In genomic region chr9:82582693-82583092, GRCh38 we compare ENCODE assay signal across 2 cellular contexts.
TF ChIP-seq lines count a peak whose summit lies in the region.

No MANE protein-coding gene starts in this region.

TF ChIP-seq in H1, 55 proteins besides CTCF, POLR2A, EP300 and RAD21 (continued from another document):
- TF ChIP-seq MAX (IDR thresholded peaks at IDR 0.05) (no peak), JUND (IDR thresholded peaks at IDR 0.05; ENCODE audit: low read length) (no peak), ATF2 (IDR thresholded peaks at IDR 0.05; ENCODE audit: low read length) (no peak), NANOG (IDR thresholded peaks at IDR 0.05; ENCODE audit: insufficient read depth, low read depth, low read length, poor library complexity, severe bottlenecking) (no peak), TAF7 (optimal IDR thresholded peaks at IDR 0.05; ENCODE audit: borderline replicate concordance, low read depth, low read length) (no peak), CREB1 (IDR thresholded peaks at IDR 0.05) (no peak), EZH2 (IDR thresholded peaks at IDR 0.05; ENCODE audit: low read depth, low read length, severe bottlenecking) (no peak)
TF ChIP-seq in H1: peak in this region for 0.

TF ChIP-seq in liver, 16 proteins besides CTCF, POLR2A, EP300 and RAD21 (continued from another document):
- TF ChIP-seq ZBTB33 (IDR thresholded peaks at IDR 0.05) (no peak), YY1 (IDR thresholded peaks at IDR 0.05) (peak; percentile 83), SP1 (IDR thresholded peaks at IDR 0.05) (peak; percentile 17), ATF3 (IDR thresholded peaks at IDR 0.05) (no peak), MAX (IDR thresholded peaks at IDR 0.05) (no peak), REST (IDR thresholded peaks at IDR 0.05) (no peak), GABPA (IDR thresholded peaks at IDR 0.05 in 1 of 2, conservative IDR thresholded peaks at IDR 0.05 in 1 of 2) (no peak), FOXA2 (IDR thresholded peaks at IDR 0.05) (peak; percentile 41), HNF4A (conservative IDR thresholded peaks at IDR 0.05) (peak in 1 of 2 donors; percentile 31), JUND (IDR thresholded peaks at IDR 0.05) (no peak), FOXA1 (IDR thresholded peaks at IDR 0.05) (no peak)
